ENCODE assay signal across 10 cellular contexts in genomic region chr3:112357888-112358287, GRCh38. TPM values are rescaled to one million over a fixed set of nuclear protein-coding genes. Genes with fewer than 3 reads are reported as not detected.
DNase-seq lines count a peak whose midpoint lies in the region; ATAC-seq, FAIRE-seq and TF ChIP-seq lines count a peak whose summit lies in the region.
"Had no signal": no experiment of that assay in that cellular context is flagged by ENCODE, and none has a peak within 500 bp of the region (broad histone marks: within the 10 kb centered on the region; RNA-seq: fewer than 3 reads in every experiment).

No MANE protein-coding gene starts in this region.

- no peaks in the 10 kb centered on the region for H3K79me2 ChIP-seq in endothelial cell of umbilical vein (ENCODE audit: control insufficient read depth, insufficient read depth, low read length)

- H3K36me3 Mint-ChIP-seq in activated CD4-positive, alpha-beta memory T cell treated with anti-CD3 and anti-CD28 coated beads for 36 hours, result peaks cover 38% of the 10 kb centered on the region
- H3K36me3 Mint-ChIP-seq in stimulated activated naive B cell treated with anti-CD40 and anti-IgM and Interleukin-4, amounts not matched to agents 10 μg/mL and 1 μg/mL and 100 μg/mL, for 72 hours, result peaks cover 32 to 72% of the 10 kb centered on the region in 2 donors

- no TSS peak for BruUV-seq in endothelial cell of umbilical vein (replicated peaks; lab: Mats Ljungman, UMichigan)

- no peak overlapping the region for H3K4me2 ChIP-seq in endothelial cell of umbilical vein (ENCODE audit: insufficient read depth, low read length)

- no peak for TF ChIP-seq EP300 in suprapubic skin (IDR thresholded peaks at IDR 0.05)

- CTCF ChIA-PET in activated CD4-positive, alpha-beta memory T cell treated with anti-CD3 and anti-CD28 coated beads for 36 hours (lab: Charles Lee), result no interaction called here
- CTCF ChIA-PET in endothelial cell of umbilical vein (lab: Charles Lee), result no interaction called here

- H3K9me3 ChIP-seq in endothelial cell of umbilical vein (replicated peaks; ENCODE audit: control insufficient read depth, insufficient read depth, low read length) (no peaks in the 10 kb centered on the region), suprapubic skin (no peaks in the 10 kb centered on the region)
- H3K9me3 ChIP-seq: SJSA1 had no signal

- no peaks in the 10 kb centered on the region for H4K20me1 ChIP-seq in endothelial cell of umbilical vein (replicated peaks; ENCODE audit: control insufficient read depth, extremely low read depth, insufficient read depth, low read length)

- POLR2A ChIA-PET in activated CD4-positive, alpha-beta memory T cell treated with anti-CD3 and anti-CD28 coated beads for 36 hours (lab: Charles Lee), result interaction anchor here (1.1 to 1.9 kb wide), 2 partner anchors 20 to 25 kb away, joined by 5 read pairs; partner anchors contain the start of gene CD200
- POLR2A ChIA-PET in endothelial cell of umbilical vein (lab: Charles Lee), result no interaction called here

- FAIRE-seq in endothelial cell of umbilical vein (lab: Jason Lieb, UNC), result no peak
- FAIRE-seq: endometrium, G401.6 had no signal

- dilution Hi-C loops in endothelial cell of umbilical vein (cut with MboI; ENCODE audit: extremely low pct_ligation_motif_present, low sequenced_read_pairs), result no loop called here

- H3K4me1 ChIP-seq in endothelial cell of umbilical vein (ENCODE audit: control insufficient read depth, extremely low read depth, insufficient read depth, low read length) (peaks cover 20% of the 10 kb centered on the region), suprapubic skin (no peaks in the 10 kb centered on the region)
- H3K4me1 ChIP-seq: SJSA1 had no signal

- ATAC-seq in HG03066 (IDR thresholded peaks at IDR 0.05; ENCODE audit: low read depth, unreplicated experiment), result peak; percentile 30
- ATAC-seq in stimulated activated naive B cell treated with anti-CD40 and anti-IgM and Interleukin-4, amounts not matched to agents 10 μg/mL and 1 μg/mL and 100 μg/mL, for 72 hours (replicated peaks), result peak; percentile 34 to 71

- H3K27me3 ChIP-seq in endothelial cell of umbilical vein (ENCODE audit: control insufficient read depth in 2 of 2, insufficient read depth in 2 of 2, low read length in 2 of 2) (no peaks in the 10 kb centered on the region), suprapubic skin (no peaks in the 10 kb centered on the region)
- H3K27me3 ChIP-seq: SJSA1 had no signal

- intact Hi-C loops in activated CD4-positive, alpha-beta memory T cell treated with anti-CD3 and anti-CD28 coated beads for 36 hours (cut with micrococcal nuclease), result loop anchor here (2.0 to 10.0 kb wide), 2 partner anchors 19 to 647 kb away; no protein-coding TSS in a partner anchor
- intact Hi-C loops in endothelial cell of umbilical vein (cut with micrococcal nuclease), result no loop called here

- TF ChIP-seq POLR2A in endothelial cell of umbilical vein (IDR thresholded peaks at IDR 0.05; ENCODE audit: low read depth, low read length), result no peak
- TF ChIP-seq POLR2A in suprapubic skin (IDR thresholded peaks at IDR 0.05), result no peak

- no peaks in the 10 kb centered on the region for H3K27me3 Mint-ChIP-seq in activated CD4-positive, alpha-beta memory T cell treated with anti-CD3 and anti-CD28 coated beads for 36 hours
- H3K27me3 Mint-ChIP-seq in stimulated activated naive B cell treated with anti-CD40 and anti-IgM and Interleukin-4, amounts not matched to agents 10 μg/mL and 1 μg/mL and 100 μg/mL, for 72 hours, result no peaks in the 10 kb centered on the region

- no peak for TF ChIP-seq CTCF in endothelial cell of umbilical vein (IDR thresholded peaks at IDR 0.05; ENCODE audit: extremely low read depth in 1 of 2, insufficient read depth in 1 of 2, low read depth in 1 of 2, low read length in 2 of 2)
- TF ChIP-seq CTCF in suprapubic skin (IDR thresholded peaks at IDR 0.05), result no peak

- peak overlapping the region; percentile 70 for H3K27ac Mint-ChIP-seq in activated CD4-positive, alpha-beta memory T cell treated with anti-CD3 and anti-CD28 coated beads for 36 hours
- H3K27ac Mint-ChIP-seq in stimulated activated naive B cell treated with anti-CD40 and anti-IgM and Interleukin-4, amounts not matched to agents 10 μg/mL and 1 μg/mL and 100 μg/mL, for 72 hours, result peak overlapping the region; percentile 57

- WGBS in suprapubic skin, result 90% methylated on average over 6 of the region's 6 CpGs

- no peak overlapping the region for H3K9ac ChIP-seq in endothelial cell of umbilical vein (replicated peaks; ENCODE audit: extremely low read depth, insufficient read depth, low read length)

- H3K27ac ChIP-seq in endothelial cell of umbilical vein (ENCODE audit: insufficient read depth, low read depth, low read length), result no peak overlapping the region
- H3K27ac ChIP-seq in suprapubic skin, result no peak overlapping the region
- H3K27ac ChIP-seq: SJSA1 had no signal

- peak overlapping the region; percentile 38 for H3K4me3 Mint-ChIP-seq in activated CD4-positive, alpha-beta memory T cell treated with anti-CD3 and anti-CD28 coated beads for 36 hours
- H3K4me3 Mint-ChIP-seq in stimulated activated naive B cell treated with anti-CD40 and anti-IgM and Interleukin-4, amounts not matched to agents 10 μg/mL and 1 μg/mL and 100 μg/mL, for 72 hours, result peak overlapping the region; percentile 36 to 54

- H3K9me3 Mint-ChIP-seq in activated CD4-positive, alpha-beta memory T cell treated with anti-CD3 and anti-CD28 coated beads for 36 hours, result no peaks in the 10 kb centered on the region
- no peaks in the 10 kb centered on the region for H3K9me3 Mint-ChIP-seq in stimulated activated naive B cell treated with anti-CD40 and anti-IgM and Interleukin-4, amounts not matched to agents 10 μg/mL and 1 μg/mL and 100 μg/mL, for 72 hours

- no peaks in the 10 kb centered on the region for H3K9me1 ChIP-seq in endothelial cell of umbilical vein (replicated peaks; ENCODE audit: control insufficient read depth, extremely low read depth, insufficient read depth, low read length)

- H3K36me3 ChIP-seq in endothelial cell of umbilical vein (ENCODE audit: control insufficient read depth in 2 of 2, extremely low read depth in 1 of 2, insufficient read depth in 2 of 2, low read length in 2 of 2) (no peaks in the 10 kb centered on the region), suprapubic skin (no peaks in the 10 kb centered on the region)
- H3K36me3 ChIP-seq: SJSA1 had no signal

- DNase-seq in activated CD4-positive, alpha-beta memory T cell treated with anti-CD3 and anti-CD28 coated beads for 36 hours, result peak; percentile 62
- DNase-seq in endothelial cell of umbilical vein (ENCODE audit: low read depth, low spot score), result peak; percentile 18
- DNase-seq in stimulated activated naive B cell treated with anti-CD40 and anti-IgM and Interleukin-4, amounts not matched to agents 10 μg/mL and 1 μg/mL and 100 μg/mL, for 72 hours, result no peak
- no peak for DNase-seq in suprapubic skin (ENCODE audit: low spot score in 2 of 2)
- DNase-seq in NCI-H82 (lab: John Stamatoyannopoulos, UW), result no peak
- DNase-seq in LoVo (ENCODE audit: low spot score), result no peak

- no peak overlapping the region for H2AFZ ChIP-seq in endothelial cell of umbilical vein (ENCODE audit: low read depth, low read length)

- H3K4me3 ChIP-seq in endothelial cell of umbilical vein (replicated peaks in 1 of 3; ENCODE audit: insufficient read depth in 1 of 3, low read depth in 1 of 3, low read length in 3 of 3) (no peak overlapping the region), suprapubic skin (no peak overlapping the region)
- H3K4me3 ChIP-seq: SJSA1 had no signal

- H3K4me1 Mint-ChIP-seq in activated CD4-positive, alpha-beta memory T cell treated with anti-CD3 and anti-CD28 coated beads for 36 hours (ENCODE audit: low read depth), result peaks cover 22% of the 10 kb centered on the region
- peaks cover 31 to 40% of the 10 kb centered on the region in 2 donors for H3K4me1 Mint-ChIP-seq in stimulated activated naive B cell treated with anti-CD40 and anti-IgM and Interleukin-4, amounts not matched to agents 10 μg/mL and 1 μg/mL and 100 μg/mL, for 72 hours

TF ChIP-seq in endothelial cell of umbilical vein, 7 proteins besides CTCF, POLR2A, EP300 and RAD21:
- TF ChIP-seq GATA2 (IDR thresholded peaks at IDR 0.05; ENCODE audit: insufficient read depth, insufficient read length, low read depth, low read length) (no peak), EZH2 (IDR thresholded peaks at IDR 0.05; ENCODE audit: borderline replicate concordance, low read depth, low read length, severe bottlenecking) (no peak), FOS (IDR thresholded peaks at IDR 0.05; ENCODE audit: borderline replicate concordance, insufficient read depth, low read length) (no peak), MYC (IDR thresholded peaks at IDR 0.05; ENCODE audit: low read depth, low read length) (no peak), POLR2AphosphoS5 (IDR thresholded peaks at IDR 0.05; ENCODE audit: insufficient read depth, low read depth, low read length) (no peak), JUN (IDR thresholded peaks at IDR 0.05; ENCODE audit: borderline replicate concordance, insufficient read depth, insufficient read length, low read depth) (no peak)
- TF ChIP-seq, protein P1, sequence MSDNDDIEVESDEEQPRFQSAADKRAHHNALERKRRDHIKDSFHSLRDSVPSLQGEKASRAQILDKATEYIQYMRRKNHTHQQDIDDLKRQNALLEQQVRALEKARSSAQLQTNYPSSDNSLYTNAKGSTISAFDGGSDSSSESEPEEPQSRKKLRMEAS (IDR thresholded peaks at IDR 0.05; ENCODE audit: insufficient read depth, insufficient read length), result no peak

RNA-seq across cellular contexts. Expression of gene CD200, which starts 24.9 kb away (rescaled TPM):
- total RNA-seq in activated CD4-positive, alpha-beta memory T cell treated with anti-CD3 and anti-CD28 coated beads for 36 hours, result 10 to 100 TPM; 34.2 to 34.5 TPM
- total RNA-seq in endothelial cell of umbilical vein (7.2 and 8.2 TPM in 2 replicates), suprapubic skin (1 to 10 TPM; 2.7 to 5.3 (median 3.6) TPM)
- 6.9 and 8.1 TPM in 2 replicates for polyA plus RNA-seq in endothelial cell of umbilical vein
- 6.7 and 7.6 TPM in 2 replicates for polyA plus RNA-seq in endothelial cell of umbilical vein (2011; cell fraction: cytosol; rRNA removed)
- 9.5 and 9.8 TPM in 2 replicates for polyA plus RNA-seq in endothelial cell of umbilical vein (2011; cell fraction: nucleus; rRNA removed)
- 4.0 and 6.1 TPM in 2 replicates for polyA plus RNA-seq in endothelial cell of umbilical vein (2012)
- polyA minus RNA-seq in endothelial cell of umbilical vein, result 8.7 and 10.5 TPM in 2 replicates
- not detected for polyA minus RNA-seq in endothelial cell of umbilical vein (2011; cell fraction: cytosol; rRNA and poly(A)+ RNA removed)
- polyA minus RNA-seq in endothelial cell of umbilical vein (2011; cell fraction: nucleus; rRNA and poly(A)+ RNA removed), result 6.1 and 7.2 TPM in 2 replicates
- total RNA-seq: SJSA1 had no signal

Comparison
In these comparisons a context has a peak if more than half of its experiments do, and no peak if none do; other contexts are left out.
1. DNase-seq: peak in activated CD4-positive, alpha-beta memory T cell treated with anti-CD3 and anti-CD28 coated beads for 36 hours (single experiment) and endothelial cell of umbilical vein (single experiment); none in stimulated activated naive B cell treated with anti-CD40 and anti-IgM and Interleukin-4, amounts not matched to agents 10 μg/mL and 1 μg/mL and 100 μg/mL, for 72 hours (single experiment), suprapubic skin (0 of 2), NCI-H82 (single experiment) and LoVo (single experiment).